ENCODE assay signal across 9 cellular contexts in genomic region chr20:25233016-25233772, GRCh38. TPM values are rescaled to one million over a fixed set of nuclear protein-coding genes. Genes with fewer than 3 reads are reported as not detected.
DNase-seq lines count a peak whose midpoint lies in the region; ATAC-seq and TF ChIP-seq lines count a peak whose summit lies in the region.
"Had no signal": no experiment of that assay in that cellular context is flagged by ENCODE, and none has a peak within 500 bp of the region (broad histone marks: within the 10 kb centered on the region; RNA-seq: fewer than 3 reads in every experiment).

No MANE protein-coding gene starts in this region.

- no peaks in the 10 kb centered on the region for H3K9me3 Mint-ChIP-seq in WTC11

- H3K9me3 ChIP-seq in right cardiac atrium (ENCODE audit: control insufficient read depth, low read length) (no peaks in the 10 kb centered on the region), thoracic aorta (no peaks in the 10 kb centered on the region)

- POLR2A ChIA-PET in WTC11 (lab: Charles Lee): interaction anchor here (0.7 kb wide), 1 partner anchor 179 kb away, joined by 3 read pairs; no protein-coding TSS in a partner anchor

- no peak; the same call in 1 of the 2 replicates for ATAC-seq in WTC11
- ATAC-seq in right cardiac atrium: peak; percentile 74 to 77
- peak; percentile 52 for ATAC-seq in thoracic aorta (ENCODE audit: insufficient number of reproducible peaks, low FRiP score, low read depth)
- no peak for ATAC-seq in HG02885 (IDR thresholded peaks at IDR 0.05; ENCODE audit: poor library complexity, unreplicated experiment)
- no peak for ATAC-seq in GM18873 (IDR thresholded peaks at IDR 0.05; ENCODE audit: low FRiP score, unreplicated experiment)

- no peaks in the 10 kb centered on the region; the same call in 1 of the 2 replicates for H3K27me3 Mint-ChIP-seq in WTC11 (ENCODE audit: low read depth)

- CTCF ChIA-PET in WTC11 (lab: Charles Lee): interaction anchor here (0.6 to 1.2 kb wide), 3 partner anchors 13 to 182 kb away, joined by 3 to 9 read pairs (median 3); no protein-coding TSS in a partner anchor

- H3K27me3 ChIP-seq in right cardiac atrium (ENCODE audit: control insufficient read depth, insufficient read depth): no peaks in the 10 kb centered on the region
- no peaks in the 10 kb centered on the region for H3K27me3 ChIP-seq in thoracic aorta (replicated peaks; ENCODE audit: insufficient read depth)

- H3K4me1 Mint-ChIP-seq in WTC11: peaks cover 5% of the 10 kb centered on the region; the same call in 1 of the 2 replicates

- TF ChIP-seq CTCF in WTC11 (IDR thresholded peaks at IDR 0.05) (no peak), thoracic aorta (IDR thresholded peaks at IDR 0.05) (no peak)

- intact Hi-C loops in right cardiac atrium (cut with DNase I): no loop called here

- H3K4me3 Mint-ChIP-seq in WTC11: no peak overlapping the region

- no peak overlapping the region for H3K4me3 ChIP-seq in right cardiac atrium (ENCODE audit: low read length)
- H3K4me3 ChIP-seq in thoracic aorta: peak overlapping the region; percentile 6

- no peak overlapping the region for H3K27ac Mint-ChIP-seq in WTC11

- H3K27ac ChIP-seq in right cardiac atrium (ENCODE audit: low read length) (peak overlapping the region; percentile 19), thoracic aorta (peak overlapping the region; percentile 59 to 78)

- DNase-seq in HuH-7 (ENCODE audit: low spot score) (peak; percentile 84), WTC11 (ENCODE audit: low spot score) (no peak), right cardiac atrium (peak; percentile 84 to 90 (median 88)), thoracic aorta (ENCODE audit: low spot score) (peak; percentile 60), superior temporal gyrus (ENCODE audit: extremely low spot score) (no peak)
- DNase-seq in activated CD4-positive, alpha-beta T cell treated with anti-CD3 and anti-CD28 coated beads for 4 hours: no peak
- DNase-seq: NCI-H1436 had no signal

- H3K4me1 ChIP-seq in right cardiac atrium (ENCODE audit: control insufficient read depth, insufficient read depth, low read length): peaks cover 9% of the 10 kb centered on the region
- H3K4me1 ChIP-seq in thoracic aorta (ENCODE audit: control insufficient read depth in 1 of 2, low read depth in 2 of 2): peaks cover 21 to 79% of the 10 kb centered on the region in 2 donors

- no peaks in the 10 kb centered on the region for H3K36me3 ChIP-seq in thoracic aorta

- 51% methylated on average over 10 of the region's 10 CpGs for WGBS in right cardiac atrium

- no peaks in the 10 kb centered on the region for H3K36me3 Mint-ChIP-seq in WTC11

TF ChIP-seq in WTC11, 78 proteins besides CTCF, POLR2A, EP300 and RAD21:
- no peak for TF ChIP-seq GRHL2 (CRISPR knock-in tag; IDR thresholded peaks at IDR 0.05; ENCODE audit: insufficient replicate concordance, severe bottlenecking)
- peak; percentile 47; the same call in 1 of the 2 replicates for TF ChIP-seq GABPB1 (CRISPR knock-in tag; IDR thresholded peaks at IDR 0.05)

RNA-seq across cellular contexts. Expression of gene PYGB, which starts 14.7 kb away (rescaled TPM):
- total RNA-seq in WTC11 (2021): 44.5 to 48.5 TPM (median 46.3 TPM) in 3 replicates
- 100 to 1,000 TPM; 154 to 219 (median 194) TPM for total RNA-seq in right cardiac atrium
- polyA plus RNA-seq in right cardiac atrium: 136 TPM
- 100 to 1,000 TPM; 124 to 256 TPM for total RNA-seq in thoracic aorta

RNA-seq across cellular contexts. Expression of gene ENTPD6, which starts 37.7 kb away (rescaled TPM):
- total RNA-seq in WTC11 (2021) (41.1 to 56.9 TPM (median 47.4 TPM) in 3 replicates), right cardiac atrium (100 to 1,000 TPM; 102 to 132 (median 127) TPM), thoracic aorta (100 to 1,000 TPM in 1 of 2 donors, 10 to 100 TPM in 1; 82.0 to 107 TPM)
- polyA plus RNA-seq in right cardiac atrium: 146 TPM

Comparison
In these comparisons a context has a peak if more than half of its experiments do, and no peak if none do; other contexts are left out.
1. DNase-seq: peak in HuH-7 (single experiment), right cardiac atrium (3 of 3) and thoracic aorta (single experiment); none in WTC11 (single experiment), superior temporal gyrus (single experiment) and activated CD4-positive, alpha-beta T cell treated with anti-CD3 and anti-CD28 coated beads for 4 hours (0 of 2).
2. ATAC-seq: peak in right cardiac atrium (2 of 2) and thoracic aorta (single experiment); none in WTC11 (single experiment), HG02885 (single experiment) and GM18873 (single experiment).